In genomic region chrX:150982235-150982785, GRCh38 we compare ENCODE assay signal across 8 cellular contexts. TPM values are rescaled to one million over a fixed set of nuclear protein-coding genes. Genes with fewer than 3 reads are reported as not detected.
DNase-seq lines count a peak whose midpoint lies in the region; ATAC-seq and TF ChIP-seq lines count a peak whose summit lies in the region.

No MANE protein-coding gene starts in this region.

- CTCF ChIA-PET in CD4-positive, alpha-beta T cell (lab: Charles Lee) = no interaction called here

- no peaks in the 10 kb centered on the region for H3K9me3 ChIP-seq in CD4-positive, alpha-beta T cell (ENCODE audit: control insufficient read depth, low read length)

- no peaks in the 10 kb centered on the region for H3K9me3 Mint-ChIP-seq in CD4-positive, alpha-beta T cell
- H3K9me3 Mint-ChIP-seq in neural crest cell = no peaks in the 10 kb centered on the region

- H3K27ac Mint-ChIP-seq in CD4-positive, alpha-beta T cell = no peak overlapping the region
- peak overlapping the region; percentile 35 for H3K27ac Mint-ChIP-seq in neural crest cell (ENCODE audit: unreplicated experiment)

- no peak for ATAC-seq in CD4-positive, alpha-beta T cell (ENCODE audit: poor library complexity)
- no peak for ATAC-seq in GM19324 (IDR thresholded peaks at IDR 0.05; ENCODE audit: low FRiP score, unreplicated experiment)
- ATAC-seq in HG03108 (IDR thresholded peaks at IDR 0.05; ENCODE audit: unreplicated experiment) = no peak

- peaks cover 7% of the 10 kb centered on the region for H3K4me1 Mint-ChIP-seq in CD4-positive, alpha-beta T cell (ENCODE audit: low read depth)
- peaks cover 14% of the 10 kb centered on the region for H3K4me1 Mint-ChIP-seq in neural crest cell

- H3K27me3 Mint-ChIP-seq in CD4-positive, alpha-beta T cell = peaks cover 17% of the 10 kb centered on the region
- H3K27me3 Mint-ChIP-seq in neural crest cell (ENCODE audit: low read depth) = peaks cover 9% of the 10 kb centered on the region

- TF ChIP-seq POLR2A in NB4 (IDR thresholded peaks at IDR 0.05; ENCODE audit: extremely low read depth, insufficient read length) = no peak

- peaks cover 9% of the 10 kb centered on the region for H3K27me3 ChIP-seq in CD4-positive, alpha-beta T cell (ENCODE audit: control insufficient read depth, insufficient read depth, low read length)
- H3K27me3 ChIP-seq in dorsolateral prefrontal cortex = peaks cover 0 to 23% (median 0%) of the 10 kb centered on the region in 45 donors

- H3K36me3 Mint-ChIP-seq in CD4-positive, alpha-beta T cell (ENCODE audit: low read depth) = peaks cover 5% of the 10 kb centered on the region
- peaks cover 14% of the 10 kb centered on the region for H3K36me3 Mint-ChIP-seq in neural crest cell (ENCODE audit: low read depth)

- peak overlapping the region; percentile 83 for H3K4me3 Mint-ChIP-seq in CD4-positive, alpha-beta T cell
- H3K4me3 Mint-ChIP-seq in neural crest cell = peak overlapping the region; percentile 87

- H3K4me3 ChIP-seq in NB4 (ENCODE audit: low read depth, low read length) = peak overlapping the region; percentile 51
- H3K4me3 ChIP-seq in dorsolateral prefrontal cortex = peak overlapping the region in 58 of 59 donors; percentile 30 to 69 (median 55)

- H3K27ac ChIP-seq in CD4-positive, alpha-beta T cell (ENCODE audit: low read depth, low read length) = no peak overlapping the region
- H3K27ac ChIP-seq in dorsolateral prefrontal cortex = no peak overlapping the region

- TF ChIP-seq CTCF in CD4-positive, alpha-beta T cell (IDR thresholded peaks at IDR 0.05) = no peak
- TF ChIP-seq CTCF in NB4 (IDR thresholded peaks at IDR 0.05; ENCODE audit: low read depth, low read length) = no peak
- no peak for TF ChIP-seq CTCF in dorsolateral prefrontal cortex (IDR thresholded peaks at IDR 0.05 in 54 of 56, conservative IDR thresholded peaks at IDR 0.05 in 2 of 56; ENCODE audit: low read depth in 1 of 56, partially characterized antibody in 56 of 56)
- no peak for TF ChIP-seq CTCF in neural crest cell (conservative IDR thresholded peaks at IDR 0.05)

- intact Hi-C loops in CD4-positive, alpha-beta T cell (cut with DNase I, micrococcal nuclease) = loop anchor here (10.0 kb wide), 2 partner anchors 88 to 412 kb away; partner anchors contain the start of genes CD99L2 (in 1 of the 2) and VMA21 (in 1 of the 2)
- intact Hi-C loops in dorsolateral prefrontal cortex (cut with DNase I) = loop anchor here (5.0 kb wide), 1 partner anchor 80 kb away; no protein-coding TSS in a partner anchor

- DNase-seq in CD4-positive, alpha-beta T cell = no peak
- DNase-seq in NB4 (ENCODE audit: low read depth) (peak; percentile 55), dorsolateral prefrontal cortex (no peak), neural crest cell (ENCODE audit: low read depth, low spot score) (no peak), NCI-H1436 (lab: John Stamatoyannopoulos, UW) (no peak), NCI-H1105 treated with DMSO at 0.1 percent for 48 hours (lab: John Stamatoyannopoulos, UW) (no peak)

- POLR2A ChIA-PET in CD4-positive, alpha-beta T cell (lab: Charles Lee) = no interaction called here

RNA-seq across cellular contexts. Expression of gene HMGB3, which starts 0.8 kb away (rescaled TPM):
- total RNA-seq in CD4-positive, alpha-beta T cell = 1 to 10 TPM; 4.0 to 5.4 TPM
- 10 to 100 TPM in 110 of 120 experiments, 1 to 10 TPM in 10; 5.9 to 33.1 (median 18.5) TPM for total RNA-seq in dorsolateral prefrontal cortex
- total RNA-seq in neural crest cell = 275 and 277 TPM in 2 replicates
